29 cellular contexts compared by ENCODE assay signal in the genomic region with DNA sequence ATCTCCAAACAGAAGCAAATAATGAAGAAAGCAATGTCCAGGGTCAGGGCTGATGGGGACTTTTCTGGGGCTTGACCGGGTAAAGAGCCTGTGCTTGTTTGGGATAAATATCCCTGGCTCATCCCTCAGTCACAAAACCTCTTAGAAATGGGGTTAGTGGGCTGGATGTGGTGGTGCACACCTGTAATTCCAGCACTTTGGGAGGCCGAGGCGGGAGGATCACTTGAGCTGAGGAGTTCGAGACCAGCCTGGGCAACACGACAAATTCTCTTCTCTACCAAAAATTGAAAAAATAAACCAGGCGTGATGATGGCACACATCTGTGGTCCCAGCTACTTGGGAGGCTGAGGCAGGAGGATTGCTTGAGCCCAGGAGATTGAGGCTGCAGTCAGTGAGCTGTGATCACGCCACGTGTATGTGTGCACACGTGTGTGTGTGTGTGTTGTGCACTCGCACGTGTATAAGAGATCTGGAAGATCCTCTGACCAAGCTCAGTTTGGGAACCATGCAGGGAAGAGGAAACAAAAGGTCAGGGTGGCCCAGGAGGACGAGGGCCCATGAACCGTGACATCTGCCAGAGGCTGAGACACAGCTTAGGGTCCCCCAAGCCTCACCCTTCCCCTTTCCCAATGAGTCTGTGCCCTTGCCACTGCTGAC.
"Had no signal": no experiment of that assay in that cellular context is flagged by ENCODE, and none has a peak within 500 bp of the region (broad histone marks: within the 10 kb centered on the region; RNA-seq: fewer than 3 reads in every experiment).

No MANE protein-coding gene starts in this region.

- ATAC-seq: stimulated activated effector memory CD8-positive, alpha-beta T cell treated with anti-CD3 and anti-CD28 coated beads, Interleukin-12 subunit alpha, Interleukin-12 subunit beta, amount 100 ng/mL, for 72 hours; stimulated activated memory B cell treated with anti-CD40 and anti-IgM and Interleukin-4, amounts not matched to agents 10 μg/mL and 1 μg/mL and 100 μg/mL, for 72 hours; stimulated activated naive B cell treated with anti-CD40 and anti-IgM and Interleukin-4, amounts not matched to agents 10 μg/mL and 1 μg/mL and 100 μg/mL, for 72 hours; stimulated activated naive CD8-positive, alpha-beta T cell treated with anti-CD3 and anti-CD28 coated beads, Interleukin-15, amount 100 ng/mL, for 72 hours; stimulated activated naive CD8-positive, alpha-beta T cell treated with anti-CD3 and anti-CD28 coated beads, Interleukin-15, Interleukin-2, amounts not matched to agents 100 U/mL and 50 U/mL, for 24 hours; upper lobe of right lung had no signal

- H3K4me1 Mint-ChIP-seq: stimulated activated effector memory CD8-positive, alpha-beta T cell treated with anti-CD3 and anti-CD28 coated beads, Interleukin-12 subunit alpha, Interleukin-12 subunit beta, amount 100 ng/mL, for 72 hours; stimulated activated memory B cell treated with anti-CD40 and anti-IgM and Interleukin-4, amounts not matched to agents 10 μg/mL and 1 μg/mL and 100 μg/mL, for 72 hours; stimulated activated naive B cell treated with anti-CD40 and anti-IgM and Interleukin-4, amounts not matched to agents 10 μg/mL and 1 μg/mL and 100 μg/mL, for 72 hours; stimulated activated naive CD8-positive, alpha-beta T cell treated with anti-CD3 and anti-CD28 coated beads, Interleukin-15, amount 100 ng/mL, for 72 hours had no signal

- H3K27me3 ChIP-seq: stomach, suprapubic skin, testis, thyroid gland, tibial artery, tibial nerve, transverse colon, upper lobe of left lung, upper lobe of right lung, uterus, vagina had no signal

- H3K4me3 Mint-ChIP-seq: stimulated activated effector memory CD8-positive, alpha-beta T cell treated with anti-CD3 and anti-CD28 coated beads, Interleukin-12 subunit alpha, Interleukin-12 subunit beta, amount 100 ng/mL, for 72 hours; stimulated activated memory B cell treated with anti-CD40 and anti-IgM and Interleukin-4, amounts not matched to agents 10 μg/mL and 1 μg/mL and 100 μg/mL, for 72 hours; stimulated activated naive B cell treated with anti-CD40 and anti-IgM and Interleukin-4, amounts not matched to agents 10 μg/mL and 1 μg/mL and 100 μg/mL, for 72 hours; stimulated activated naive CD8-positive, alpha-beta T cell treated with anti-CD3 and anti-CD28 coated beads, Interleukin-15, amount 100 ng/mL, for 72 hours; stimulated activated naive CD8-positive, alpha-beta T cell treated with anti-CD3 and anti-CD28 coated beads, Interleukin-15, Interleukin-2, amounts not matched to agents 100 ng/mL and 50 ng/mL, for 24 hours; type B pancreatic cell had no signal

- DNase-seq: stimulated activated CD4-positive, alpha-beta T cell treated with anti-CD3 and anti-CD28 coated beads, Interleukin-2, amount 100 ng/mL, for 48 hours; stimulated activated CD4-positive, alpha-beta T cell treated with anti-CD3 and anti-CD28 coated beads, Interleukin-4, amount 100 ng/mL, for 1 hour; stimulated activated CD4-positive, alpha-beta T cell treated with anti-CD3 and anti-CD28 coated beads, Interleukin-4, amount 100 ng/mL, for 24 hours; stimulated activated CD4-positive, alpha-beta T cell treated with anti-CD3 and anti-CD28 coated beads, Interleukin-4, amount 100 ng/mL, for 4 hours; stimulated activated CD8-positive, alpha-beta memory T cell treated with anti-CD3 and anti-CD28 coated beads, Interleukin-4, amount 100 ng/mL, for 48 hours; stimulated activated naive B cell treated with anti-CD40 and anti-IgM and Interleukin-4, amounts not matched to agents 10 μg/mL and 1 μg/mL and 100 μg/mL, for 72 hours; stimulated activated naive CD4-positive, alpha-beta T cell; stimulated activated naive CD4-positive, alpha-beta T cell treated with Interleukin-2 at 50 U/mL for 16 hours; stimulated activated naive CD8-positive, alpha-beta T cell treated with anti-CD3 and anti-CD28 coated beads, Interleukin-15, amount 100 ng/mL, for 72 hours; stimulated activated naive CD8-positive, alpha-beta T cell treated with anti-CD3 and anti-CD28 coated beads, Interleukin-15, Interleukin-2, amounts not matched to agents 100 U/mL and 50 U/mL, for 24 hours; stomach; substantia nigra; testis; thyroid gland; transverse colon; trophoblast cell; upper lobe of left lung; upper lobe of right lung; uterus had no signal

- H3K36me3 ChIP-seq: stomach, suprapubic skin, thoracic aorta, thyroid gland, tibial artery, tibial nerve, transverse colon, upper lobe of left lung, upper lobe of right lung, uterus, vagina had no signal

- H3K27ac Mint-ChIP-seq: stimulated activated effector memory CD8-positive, alpha-beta T cell treated with anti-CD3 and anti-CD28 coated beads, Interleukin-12 subunit alpha, Interleukin-12 subunit beta, amount 100 ng/mL, for 72 hours; stimulated activated memory B cell treated with anti-CD40 and anti-IgM and Interleukin-4, amounts not matched to agents 10 μg/mL and 1 μg/mL and 100 μg/mL, for 72 hours; stimulated activated naive B cell treated with anti-CD40 and anti-IgM and Interleukin-4, amounts not matched to agents 10 μg/mL and 1 μg/mL and 100 μg/mL, for 72 hours; stimulated activated naive CD8-positive, alpha-beta T cell treated with anti-CD3 and anti-CD28 coated beads, Interleukin-15, amount 100 ng/mL, for 72 hours; stimulated activated naive CD8-positive, alpha-beta T cell treated with anti-CD3 and anti-CD28 coated beads, Interleukin-15, Interleukin-2, amounts not matched to agents 100 ng/mL and 50 ng/mL, for 24 hours; type B pancreatic cell had no signal

- H3K4me3 ChIP-seq: stomach, suprapubic skin, testis, thoracic aorta, thyroid gland, tibial artery, tibial nerve, transverse colon, upper lobe of left lung, upper lobe of right lung, uterus, vagina had no signal

- H3K27ac ChIP-seq: stomach, suprapubic skin, testis, thoracic aorta, thyroid gland, tibial artery, tibial nerve, transverse colon, upper lobe of left lung, upper lobe of right lung, uterus, vagina had no signal

- H3K9me3 ChIP-seq: suprapubic skin, testis, thoracic aorta, thyroid gland, tibial artery, transverse colon, upper lobe of left lung, upper lobe of right lung, uterus, vagina had no signal

- H3K9me3 Mint-ChIP-seq: type B pancreatic cell had no signal

- H3K36me3 Mint-ChIP-seq: stimulated activated effector memory CD8-positive, alpha-beta T cell treated with anti-CD3 and anti-CD28 coated beads, Interleukin-12 subunit alpha, Interleukin-12 subunit beta, amount 100 ng/mL, for 72 hours; stimulated activated memory B cell treated with anti-CD40 and anti-IgM and Interleukin-4, amounts not matched to agents 10 μg/mL and 1 μg/mL and 100 μg/mL, for 72 hours; stimulated activated naive B cell treated with anti-CD40 and anti-IgM and Interleukin-4, amounts not matched to agents 10 μg/mL and 1 μg/mL and 100 μg/mL, for 72 hours; type B pancreatic cell had no signal

- H3K4me1 ChIP-seq: stomach, suprapubic skin, testis, thyroid gland, tibial artery, tibial nerve, transverse colon, upper lobe of left lung, upper lobe of right lung, uterus, vagina had no signal

- H3K27me3 Mint-ChIP-seq: stimulated activated memory B cell treated with anti-CD40 and anti-IgM and Interleukin-4, amounts not matched to agents 10 μg/mL and 1 μg/mL and 100 μg/mL, for 72 hours; stimulated activated naive CD8-positive, alpha-beta T cell treated with anti-CD3 and anti-CD28 coated beads, Interleukin-15, amount 100 ng/mL, for 72 hours had no signal

- FAIRE-seq: urothelium cell line had no signal
